17 cellular contexts compared by ENCODE assay signal in the genomic region with DNA sequence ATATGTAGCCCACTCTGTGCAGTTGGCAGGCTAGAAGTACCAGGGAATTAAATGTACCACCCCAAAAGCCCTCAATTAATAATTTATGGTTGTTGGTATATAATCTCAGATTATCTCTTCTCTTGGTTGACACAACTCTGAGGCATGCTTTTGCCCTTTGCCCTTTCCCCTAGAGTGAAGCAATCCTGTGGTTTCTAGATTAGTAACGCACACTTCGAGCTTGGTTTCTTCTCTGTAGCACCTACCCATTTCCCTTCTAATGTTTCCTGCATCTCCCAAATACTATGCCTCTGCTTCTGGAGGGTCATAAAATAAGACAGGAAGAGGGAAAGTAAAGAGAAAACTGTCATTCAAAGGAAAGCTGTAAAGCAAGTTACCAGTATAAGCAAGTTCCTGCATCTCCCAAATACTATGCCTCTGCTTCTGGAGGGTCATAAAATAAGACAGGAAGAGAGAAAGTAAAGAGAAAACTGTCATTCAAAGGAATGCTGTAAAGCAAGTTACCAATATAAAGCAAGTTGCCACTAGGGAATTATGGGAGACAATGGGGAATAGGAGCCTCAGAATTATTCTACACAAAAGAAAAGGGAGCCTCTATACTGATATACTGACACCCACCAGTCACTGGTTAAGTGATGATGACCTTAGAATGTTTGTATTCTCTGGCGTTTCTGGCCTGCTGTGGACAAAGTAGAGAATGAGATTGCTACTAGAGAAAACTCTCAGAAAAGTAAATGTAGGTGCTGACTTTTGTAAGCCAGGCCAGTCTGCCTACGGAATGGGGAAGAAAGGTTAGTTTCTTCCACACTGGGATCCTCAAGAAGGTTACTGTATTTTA.
DNase-seq lines count a peak whose midpoint lies in the region; TF ChIP-seq lines count a peak whose summit lies in the region.
"Had no signal": no experiment of that assay in that cellular context is flagged by ENCODE, and none has a peak within 500 bp of the region (broad histone marks: within the 10 kb centered on the region; RNA-seq: fewer than 3 reads in every experiment).

No MANE protein-coding gene starts in this region.

- peaks cover 14% of the 10 kb centered on the region for H3K4me1 ChIP-seq in PC-9 (replicated peaks; ENCODE audit: insufficient read depth)
- no peaks in the 10 kb centered on the region for H3K4me1 ChIP-seq in neural progenitor cell
- H3K4me1 ChIP-seq in H9 (ENCODE audit: insufficient read depth, low read length), result no peaks in the 10 kb centered on the region
- H3K4me1 ChIP-seq: BLaER1, lower lobe of right lung, tibial nerve had no signal

- no peaks in the 10 kb centered on the region for H3K23me2 ChIP-seq in H9 (ENCODE audit: insufficient read length, low read depth, low read length, poor library complexity, severe bottlenecking)

- no peak overlapping the region for H3K18ac ChIP-seq in H9 (ENCODE audit: insufficient read length, low read depth, low read length)

- H3K14ac ChIP-seq in H9 (ENCODE audit: insufficient read depth, low read length), result no peak overlapping the region

- no TSS peak for BruUV-seq in PC-9 (replicated peaks; lab: Mats Ljungman, UMichigan)

- H3K27me3 ChIP-seq in PC-9 (ENCODE audit: insufficient read depth, low read depth) (no peaks in the 10 kb centered on the region), neural progenitor cell (no peaks in the 10 kb centered on the region), H9 (ENCODE audit: insufficient read depth, low read length) (no peaks in the 10 kb centered on the region)
- H3K27me3 ChIP-seq: BLaER1, tibial nerve had no signal

- no peaks in the 10 kb centered on the region for H3K36me3 ChIP-seq in PC-9 (ENCODE audit: low read depth)
- H3K36me3 ChIP-seq in neural progenitor cell, result no peaks in the 10 kb centered on the region
- H3K36me3 ChIP-seq: BLaER1, lower lobe of right lung, tibial nerve had no signal

- POLR2A ChIA-PET in PC-9 (lab: Charles Lee; ENCODE audit: unreplicated experiment), result no interaction called here
- POLR2A ChIA-PET in GM10248 (lab: Yijun Ruan, JAX), result no interaction called here

- H3K4me1 Mint-ChIP-seq in neural progenitor cell, result peaks cover 4% of the 10 kb centered on the region
- H3K4me1 Mint-ChIP-seq in H9, result peaks cover 3 to 4% of the 10 kb centered on the region in 2 experiments; a peak in 2 of 4 replicates
- H3K4me1 Mint-ChIP-seq: activated CD4-positive, alpha-beta T cell treated with anti-CD3 and anti-CD28 coated beads, Interleukin-2, amount 10 ng/mL, durations not matched to agents 7 days and 5 days; nephron had no signal

- TF ChIP-seq CTCF in PC-9 (conservative IDR thresholded peaks at IDR 0.05), result no peak
- no peak for TF ChIP-seq CTCF in neural progenitor cell (IDR thresholded peaks at IDR 0.05)
- no peak for TF ChIP-seq CTCF in GM10248 (IDR thresholded peaks at IDR 0.05; ENCODE audit: control extremely low read depth, extremely low read depth, low read depth, missing control alignments)
- TF ChIP-seq CTCF in H9 (conservative IDR thresholded peaks at IDR 0.05), result no peak

- H3K4me3 ChIP-seq in PC-9 (peak overlapping the region; percentile 20; the same call in 1 of the 2 replicates), neural progenitor cell (no peak overlapping the region)
- H3K4me3 ChIP-seq: BLaER1, lower lobe of right lung, tibial nerve had no signal

- no peak overlapping the region for H2BK5ac ChIP-seq in H9 (ENCODE audit: insufficient read length, low read length)

- H2BK20ac ChIP-seq in H9 (ENCODE audit: low read depth, low read length, poor library complexity, severe bottlenecking), result no peak overlapping the region

- no peak overlapping the region for H2AK5ac ChIP-seq in H9 (ENCODE audit: insufficient read length, low read length)

- H4K5ac ChIP-seq in H9 (ENCODE audit: insufficient read length, low read depth, low read length), result no peak overlapping the region

- H2AFZ ChIP-seq in PC-9 (peak overlapping the region; percentile 45; the same call in 1 of the 2 replicates), neural progenitor cell (replicated peaks) (peak overlapping the region; percentile 54), H9 (ENCODE audit: low read length) (no peak overlapping the region)

- no peaks in the 10 kb centered on the region for H4K20me1 ChIP-seq in PC-9 (ENCODE audit: insufficient read depth)
- H4K20me1 ChIP-seq in neural progenitor cell (ENCODE audit: low read depth), result no peaks in the 10 kb centered on the region
- no peaks in the 10 kb centered on the region for H4K20me1 ChIP-seq in H9 (ENCODE audit: control insufficient read depth, insufficient read depth, insufficient read length)
- H4K20me1 ChIP-seq: BLaER1 had no signal

- H3K79me1 ChIP-seq in H9 (ENCODE audit: insufficient read depth, low read depth, low read length, poor library complexity, severe bottlenecking), result no peaks in the 10 kb centered on the region

- H3K9me3 Mint-ChIP-seq in neural progenitor cell, result no peaks in the 10 kb centered on the region
- no peaks in the 10 kb centered on the region for H3K9me3 Mint-ChIP-seq in H9
- H3K9me3 Mint-ChIP-seq: activated CD4-positive, alpha-beta T cell treated with anti-CD3 and anti-CD28 coated beads, Interleukin-2, amount 10 ng/mL, durations not matched to agents 7 days and 5 days; activated T-cell treated with anti-CD3 and anti-CD28 coated beads, Interleukin-2, amount 50 U/mL, for 24 hours; nephron had no signal

- H3K36me3 Mint-ChIP-seq in neural progenitor cell (no peaks in the 10 kb centered on the region), H9 (ENCODE audit: insufficient read depth in 1 of 3, low read depth in 3 of 3) (no peaks in the 10 kb centered on the region)

- H3K27ac ChIP-seq in PC-9 (peak overlapping the region; percentile 5), epithelial cell of prostate (peak overlapping the region; percentile 26), neural progenitor cell (no peak overlapping the region), H9 (ENCODE audit: insufficient read length, low read depth, low read length) (no peak overlapping the region)
- H3K27ac ChIP-seq: BLaER1, lower lobe of right lung, tibial nerve had no signal

- H3K27me3 Mint-ChIP-seq in neural progenitor cell (ENCODE audit: insufficient read depth, low read depth), result no peaks in the 10 kb centered on the region
- no peaks in the 10 kb centered on the region for H3K27me3 Mint-ChIP-seq in H9 (ENCODE audit: low read depth)
- H3K27me3 Mint-ChIP-seq: activated CD4-positive, alpha-beta T cell treated with anti-CD3 and anti-CD28 coated beads, Interleukin-2, amount 10 ng/mL, durations not matched to agents 7 days and 5 days; activated T-cell treated with anti-CD3 and anti-CD28 coated beads, Interleukin-2, amount 50 U/mL, for 24 hours had no signal

- H3K9me2 ChIP-seq in PC-9 (ENCODE audit: insufficient read depth), result no peaks in the 10 kb centered on the region; the same call in 1 of the 2 replicates

- no peak overlapping the region for H3K27ac Mint-ChIP-seq in neural progenitor cell
- peak overlapping the region in 1 of 3 experiments; percentile 44; a peak in 1 of 7 replicates for H3K27ac Mint-ChIP-seq in H9
- H3K27ac Mint-ChIP-seq: activated CD4-positive, alpha-beta T cell treated with anti-CD3 and anti-CD28 coated beads, Interleukin-2, amount 10 ng/mL, durations not matched to agents 7 days and 5 days; activated T-cell treated with anti-CD3 and anti-CD28 coated beads, Interleukin-2, amount 50 U/mL, for 24 hours; nephron had no signal

- intact Hi-C loops in PC-9 (cut with micrococcal nuclease; ENCODE audit: unreplicated experiment), result no loop called here

- H3K4me3 Mint-ChIP-seq in neural progenitor cell, result no peak overlapping the region
- no peak overlapping the region for H3K4me3 Mint-ChIP-seq in H9
- H3K4me3 Mint-ChIP-seq: activated CD4-positive, alpha-beta T cell treated with anti-CD3 and anti-CD28 coated beads, Interleukin-2, amount 10 ng/mL, durations not matched to agents 7 days and 5 days; activated T-cell treated with anti-CD3 and anti-CD28 coated beads, Interleukin-2, amount 50 U/mL, for 24 hours; nephron had no signal

- H3K56ac ChIP-seq in H9 (ENCODE audit: insufficient read length, low read depth, low read length), result no peak overlapping the region

- H3K4me2 ChIP-seq in PC-9 (peak overlapping the region; percentile 48), neural progenitor cell (no peak overlapping the region), H9 (ENCODE audit: insufficient read depth, insufficient read length, low read length) (no peak overlapping the region)
- H3K4me2 ChIP-seq: BLaER1 had no signal

- H2BK15ac ChIP-seq in H9 (ENCODE audit: low read depth, low read length), result no peak overlapping the region

- no peak overlapping the region for H4K91ac ChIP-seq in H9 (ENCODE audit: insufficient read length, low read depth, low read length)

- CTCF ChIA-PET in PC-9 (lab: Charles Lee), result no interaction called here
- CTCF ChIA-PET in GM10248 (lab: Yijun Ruan, JAX), result no interaction called here

- DNase-seq in HT1080 (ENCODE audit: low read depth), result peak; percentile 67
- peak in 1 of 2 experiments; percentile 62 for DNase-seq in PC-9
- no peak for DNase-seq in epithelial cell of prostate (ENCODE audit: low read depth, low spot score)
- DNase-seq in neural progenitor cell (ENCODE audit: low spot score), result no peak
- DNase-seq in GM10248 (ENCODE audit: extremely low spot score), result no peak
- DNase-seq in effector CD8-positive, alpha-beta T cell (lab: John Stamatoyannopoulos, UW), result no peak
- no peak for DNase-seq in NCI-H2196 (lab: John Stamatoyannopoulos, UW; ENCODE audit: unreplicated experiment)
- DNase-seq in H9, result no peak
- DNase-seq: activated CD4-positive, alpha-beta T cell treated with anti-CD3 and anti-CD28 coated beads, Interleukin-2, amount 10 ng/mL, durations not matched to agents 7 days and 5 days; activated T-cell treated with anti-CD3 and anti-CD28 coated beads, Interleukin-2, amount 50 U/mL, for 24 hours; lower lobe of right lung; NCI-H510A treated with DMSO at 0.1 percent for 48 hours; retina; stimulated activated CD8-positive, alpha-beta memory T cell treated with anti-CD3 and anti-CD28 coated beads, Interleukin-4, amount 100 ng/mL, for 48 hours had no signal

- no peak overlapping the region for H3K23ac ChIP-seq in H9 (ENCODE audit: insufficient read length, low read depth, low read length)

- H4K8ac ChIP-seq in H9 (replicated peaks; ENCODE audit: insufficient read length, low read depth, low read length), result no peak overlapping the region

- WGBS in H9 (ENCODE audit: extremely low coverage, insufficient read length, low lambda C conversion rate), result no CpG with 5 or more reads among the region's 4 CpGs

- H3T11ph ChIP-seq in H9 (ENCODE audit: low read length), result no peak overlapping the region

- H3K4ac ChIP-seq in H9 (ENCODE audit: low read depth, low read length), result no peak overlapping the region

- H3K9me3 ChIP-seq in PC-9 (ENCODE audit: insufficient read depth, low read depth), result 0 out of 2 replicates have a peak, but pooled peaks cover 5% of the 10 kb centered on the region
- no peaks in the 10 kb centered on the region for H3K9me3 ChIP-seq in neural progenitor cell (ENCODE audit: low read depth)
- no peaks in the 10 kb centered on the region for H3K9me3 ChIP-seq in H9 (ENCODE audit: control insufficient read depth, low read depth, low read length)
- H3K9me3 ChIP-seq: BLaER1, lower lobe of right lung, tibial nerve had no signal

- H3K9ac ChIP-seq in neural progenitor cell, result no peak overlapping the region
- no peak overlapping the region for H3K9ac ChIP-seq in H9 (ENCODE audit: extremely low read depth, insufficient read length, low read length)
- H3K9ac ChIP-seq: BLaER1 had no signal

- H2BK120ac ChIP-seq in H9 (ENCODE audit: low read depth, low read length, poor library complexity, severe bottlenecking), result no peak overlapping the region

- H3K79me2 ChIP-seq in PC-9 (ENCODE audit: low read depth) (no peaks in the 10 kb centered on the region), neural progenitor cell (ENCODE audit: low read depth) (no peaks in the 10 kb centered on the region), H9 (ENCODE audit: insufficient read depth, low read length) (no peaks in the 10 kb centered on the region)

- H2BK12ac ChIP-seq in H9 (ENCODE audit: insufficient read length, low read depth, low read length), result no peak overlapping the region

- peaks cover 5% of the 10 kb centered on the region; the same call in 1 of the 2 replicates for H3F3A ChIP-seq in PC-9 (ENCODE audit: insufficient read depth, low read depth)
- H3F3A ChIP-seq in neural progenitor cell (ENCODE audit: low read depth), result no peaks in the 10 kb centered on the region

Comparison
In these comparisons a context has a peak if more than half of its experiments do, and no peak if none do; other contexts are left out.
1. H3K27ac ChIP-seq: peak in PC-9 (single experiment) and epithelial cell of prostate (single experiment); none in neural progenitor cell (single experiment) and H9 (single experiment).